9 cellular contexts compared by ENCODE assay signal in genomic region chr14:101730626-101731186, GRCh38. TPM values are rescaled to one million over a fixed set of nuclear protein-coding genes. Genes with fewer than 3 reads are reported as not detected.
DNase-seq lines count a peak whose midpoint lies in the region; ATAC-seq and TF ChIP-seq lines count a peak whose summit lies in the region.
"Had no signal": no experiment of that assay in that cellular context is flagged by ENCODE, and none has a peak within 500 bp of the region (broad histone marks: within the 10 kb centered on the region; RNA-seq: fewer than 3 reads in every experiment).

No MANE protein-coding gene starts in this region.

- H3K4me2 ChIP-seq in BLaER1 treated with 17β-estradiol and CSF1 and Interleukin-3, amounts not matched to agents 10 nM and 100 nM = peak overlapping the region; percentile 69 to 89 (median 80)
- H3K4me2 ChIP-seq in Loucy (ENCODE audit: low read depth, low read length, poor library complexity, severe bottlenecking) = peak overlapping the region; percentile 20

- peak overlapping the region in 2 of 10 experiments; percentile 1 to 18; a peak in 2 of 20 replicates for H3K4me3 ChIP-seq in BLaER1 treated with 17β-estradiol and CSF1 and Interleukin-3, amounts not matched to agents 10 nM and 100 nM
- H3K4me3 ChIP-seq in Loucy (ENCODE audit: low read length, poor library complexity, severe bottlenecking) = no peak overlapping the region

- no peaks in the 10 kb centered on the region for H3K9me2 ChIP-seq in Loucy (replicated peaks; ENCODE audit: low read depth, low read length)

- no peak for DNase-seq in natural killer cell
- no peak for DNase-seq in MV-4-11 (lab: John Stamatoyannopoulos, UW)
- no peak for DNase-seq in effector CD4-positive, alpha-beta T cell
- DNase-seq in Right ventricle myocardium superior = no peak
- DNase-seq: NCI-H526 treated with DMSO at 0.1 percent for 48 hours had no signal

- H4K20me1 ChIP-seq in BLaER1 treated with 17β-estradiol and CSF1 and Interleukin-3, amounts not matched to agents 10 nM and 100 nM = no peaks in the 10 kb centered on the region
- H4K20me1 ChIP-seq in Loucy (ENCODE audit: insufficient read depth, low read length, poor library complexity, severe bottlenecking) = no peaks in the 10 kb centered on the region

- H3K27ac Mint-ChIP-seq in natural killer cell = peak overlapping the region; percentile 88 to 90

- peak overlapping the region in 10 of 11 experiments; percentile 29 to 66 (median 54); a peak in 12 of 22 replicates for H3K9ac ChIP-seq in BLaER1 treated with 17β-estradiol and CSF1 and Interleukin-3, amounts not matched to agents 10 nM and 100 nM
- no peak overlapping the region for H3K9ac ChIP-seq in Loucy (ENCODE audit: low read depth, low read length, poor library complexity, severe bottlenecking)

- H3K79me2 ChIP-seq in Loucy (ENCODE audit: insufficient read depth, low read length) = no peaks in the 10 kb centered on the region

- H3K27ac ChIP-seq in BLaER1 treated with 17β-estradiol and CSF1 and Interleukin-3, amounts not matched to agents 10 nM and 100 nM = peak overlapping the region in 10 of 11 experiments; percentile 44 to 85 (median 70); a peak in 20 of 22 replicates
- H3K27ac ChIP-seq in cingulate gyrus (ENCODE audit: low read depth, low read length) = peak overlapping the region; percentile 3

- H3K4me3 Mint-ChIP-seq in natural killer cell = peak overlapping the region; percentile 85

- H3K27me3 Mint-ChIP-seq in natural killer cell (ENCODE audit: low read depth in 2 of 2) = no peaks in the 10 kb centered on the region

- peaks cover 0 to 15% (median 0%) of the 10 kb centered on the region in 11 experiments; a peak in 4 of 22 replicates for H3K9me3 ChIP-seq in BLaER1 treated with 17β-estradiol and CSF1 and Interleukin-3, amounts not matched to agents 10 nM and 100 nM (replicated peaks in 1 of 11)
- H3K9me3 ChIP-seq in Loucy (ENCODE audit: insufficient read depth, low read depth, low read length) = no peaks in the 10 kb centered on the region

- no peak for ATAC-seq in natural killer cell
- no peak for ATAC-seq in HG03457 (IDR thresholded peaks at IDR 0.05; ENCODE audit: unreplicated experiment)
- ATAC-seq in Right ventricle myocardium superior (ENCODE audit: poor library complexity) = no peak

- no peak overlapping the region for H2AFZ ChIP-seq in Loucy (ENCODE audit: low read length)

- no peaks in the 10 kb centered on the region for H3F3A ChIP-seq in Loucy (ENCODE audit: low read depth)

- no peaks in the 10 kb centered on the region for H3K36me3 ChIP-seq in BLaER1 treated with 17β-estradiol and CSF1 and Interleukin-3, amounts not matched to agents 10 nM and 100 nM
- H3K36me3 ChIP-seq in Loucy (ENCODE audit: insufficient read depth, low read length) = no peaks in the 10 kb centered on the region

- TF ChIP-seq CTCF in Loucy (conservative IDR thresholded peaks at IDR 0.05; ENCODE audit: low read length) (no peak), natural killer cell (IDR thresholded peaks at IDR 0.05) (no peak)

- H3K27me3 ChIP-seq in BLaER1 treated with 17β-estradiol and CSF1 and Interleukin-3, amounts not matched to agents 10 nM and 100 nM = no peaks in the 10 kb centered on the region
- H3K27me3 ChIP-seq in Loucy (ENCODE audit: insufficient read depth, low read length, poor library complexity, severe bottlenecking) = peaks cover 94% of the 10 kb centered on the region

- peaks cover 60 to 69% of the 10 kb centered on the region in 2 donors for H3K4me1 Mint-ChIP-seq in natural killer cell

- H3K9me3 Mint-ChIP-seq in natural killer cell = no peaks in the 10 kb centered on the region

- peaks cover 29 to 54% (median 49%) of the 10 kb centered on the region in 10 experiments for H3K4me1 ChIP-seq in BLaER1 treated with 17β-estradiol and CSF1 and Interleukin-3, amounts not matched to agents 10 nM and 100 nM
- H3K4me1 ChIP-seq in Loucy (ENCODE audit: insufficient read depth, low read length, poor library complexity, severe bottlenecking) = peaks cover 8% of the 10 kb centered on the region

- intact Hi-C loops in natural killer cell (cut with micrococcal nuclease) (no loop called here), Right ventricle myocardium superior (cut with DNase I) (no loop called here)

- no peaks in the 10 kb centered on the region for H3K36me3 Mint-ChIP-seq in natural killer cell

RNA-seq across cellular contexts. Expression of gene PPP2R5C, which starts 30.8 kb away (rescaled TPM):
- total RNA-seq in natural killer cell (100 to 1,000 TPM; 716 to 779 (median 736) TPM), Right ventricle myocardium superior (169 TPM)
